ENCODE assay signal across 9 cellular contexts in genomic region chr19:42793464-42794121, GRCh38. TPM values are rescaled to one million over a fixed set of nuclear protein-coding genes. Genes with fewer than 3 reads are reported as not detected.
DNase-seq lines count a peak whose midpoint lies in the region; TF ChIP-seq lines count a peak whose summit lies in the region.
"Not testable (repeated sequence)": the region's sequence is repeated elsewhere in the genome, so short reads cannot be mapped to it uniquely, and the experiment has no call there.
"Had no signal": no experiment of that assay in that cellular context is flagged by ENCODE, and none has a peak within 500 bp of the region (broad histone marks: within the 10 kb centered on the region; RNA-seq: fewer than 3 reads in every experiment).

No MANE protein-coding gene starts in this region.

- in situ Hi-C loops in Caki2 (cut with HindIII; ENCODE audit: low pct_unique_long_range_greater_than_20kb, low sequenced_read_pairs) = not testable (repeated sequence)

- not testable (repeated sequence) for H3K27ac ChIP-seq in HEK293 (ENCODE audit: extremely low read depth, low read depth, low read length)
- H3K27ac ChIP-seq in substantia nigra (ENCODE audit: low read depth, low read length, poor library complexity, severe bottlenecking) = peak overlapping the region; percentile 70

- intact Hi-C loops in MCF 10A (cut with micrococcal nuclease) = loop anchor here (1.0 to 10.0 kb wide), 6 partner anchors 64 to 411 kb away; partner anchors contain the start of gene PSG4

- TF ChIP-seq POLR2A in NB4 (IDR thresholded peaks at IDR 0.05; ENCODE audit: extremely low read depth, insufficient read length) = not testable (repeated sequence)

- POLR2A ChIA-PET in HEK293 (lab: Yijun Ruan, JAX); MCF 10A (lab: Yijun Ruan, JAX): not testable (repeated sequence)

- CTCF ChIA-PET in HEK293 (lab: Yijun Ruan, JAX) (interaction anchor here (0.7 to 5.3 kb wide), 20 partner anchors 18 to 525 kb away, joined by 3 to 54 read pairs (median 4); no protein-coding TSS in a partner anchor), MCF 10A (lab: Yijun Ruan, JAX) (interaction anchor here (0.7 to 6.9 kb wide), 12 partner anchors 12 to 305 kb away, joined by 3 to 54 read pairs (median 4); partner anchors contain the start of gene PSG1)

- H3K36me3 ChIP-seq in HEK293 (ENCODE audit: control insufficient read depth in 2 of 2, insufficient read depth in 1 of 2, low read length in 2 of 2) = not testable (repeated sequence)

- BruUV-seq in MCF 10A (replicated peaks; lab: Mats Ljungman, UMichigan) = not testable (repeated sequence)

- not testable (repeated sequence) for H3K9me3 ChIP-seq in HEK293 (ENCODE audit: control insufficient read depth, insufficient read depth, low read depth, low read length)

- H3K27ac Mint-ChIP-seq in MCF 10A (ENCODE audit: low read depth, unreplicated experiment) = not testable (repeated sequence)

- H3K4me3 Mint-ChIP-seq in MCF 10A (ENCODE audit: unreplicated experiment) = not testable (repeated sequence)

- H3K36me3 Mint-ChIP-seq in MCF 10A (ENCODE audit: insufficient read depth, unreplicated experiment) = not testable (repeated sequence)

- H3K9me3 Mint-ChIP-seq in MCF 10A (ENCODE audit: unreplicated experiment) = not testable (repeated sequence)

- not testable (repeated sequence) for H3K4me3 ChIP-seq in HEK293 (ENCODE audit: low read depth, low read length); NB4 (ENCODE audit: low read depth, low read length); fibroblast of pulmonary artery (replicated peaks; ENCODE audit: low read depth, low read length)

- H3K4me1 ChIP-seq in HEK293 (ENCODE audit: control insufficient read depth, insufficient read depth, low read length) = not testable (repeated sequence)

- H3K4me1 Mint-ChIP-seq in MCF 10A (ENCODE audit: insufficient read depth, unreplicated experiment) = not testable (repeated sequence)

- H3K27me3 Mint-ChIP-seq in MCF 10A (ENCODE audit: insufficient read depth, unreplicated experiment) = not testable (repeated sequence)

- peak; percentile 70 for DNase-seq in Caki2 (ENCODE audit: low read depth)
- DNase-seq in NB4 (ENCODE audit: low read depth) = peak; percentile 9
- DNase-seq in RPMI8226 = peak; percentile 26
- peak; percentile 80 for DNase-seq in MCF 10A (ENCODE audit: unreplicated experiment)
- DNase-seq in fibroblast of pulmonary artery (ENCODE audit: low read depth) = peak; percentile 88
- peak; percentile 77 for DNase-seq in kidney tubule cell (ENCODE audit: low spot score)
- peak in 4 of 49 donors; percentile 4 to 32 (median 10) for DNase-seq in substantia nigra (lab: John Stamatoyannopoulos, UW)

- TF ChIP-seq CTCF in HEK293 (tag by site-specific recombination; IDR thresholded peaks at IDR 0.05) (peak; percentile 93), MCF 10A (IDR thresholded peaks at IDR 0.05; ENCODE audit: unreplicated experiment) (peak; percentile 76), fibroblast of pulmonary artery (IDR thresholded peaks at IDR 0.05; ENCODE audit: low read length, missing control alignments) (peak; percentile 57)
- not testable (repeated sequence) for TF ChIP-seq CTCF in NB4 (IDR thresholded peaks at IDR 0.05; ENCODE audit: low read depth, low read length)

TF ChIP-seq in HEK293, 187 proteins besides CTCF, POLR2A, EP300 and RAD21:
- 0 out of 2 replicates have a peak, but pooled peaks have one; percentile 20 for TF ChIP-seq ZBTB21 (tag by site-specific recombination; IDR thresholded peaks at IDR 0.05)
- 0 out of 2 replicates have a peak, but pooled peaks have one; percentile 23 for TF ChIP-seq KLF8 (tag by site-specific recombination; IDR thresholded peaks at IDR 0.05)
- TF ChIP-seq ZFP37 (tag by site-specific recombination; IDR thresholded peaks at IDR 0.05) = 0 out of 2 replicates have a peak, but pooled peaks have one; percentile 54
- peak; percentile 66 for TF ChIP-seq PRDM1 (tag by site-specific recombination; IDR thresholded peaks at IDR 0.05)
- peak; percentile 90 for TF ChIP-seq ZNF654 (tag by site-specific recombination; IDR thresholded peaks at IDR 0.05; ENCODE audit: low read depth)
- 0 out of 2 replicates have a peak, but pooled peaks have one; percentile 17 for TF ChIP-seq ZNF660 (tag by site-specific recombination; IDR thresholded peaks at IDR 0.05)

RNA-seq across cellular contexts. Expression of gene PSG8, which starts 28.1 kb away (rescaled TPM):
- not detected in 2 replicates for total RNA-seq in Caki2 (2014; rRNA removed; shearing (Covaris generic); ENCODE audit: low replicate concordance)
- total RNA-seq in MCF 10A (2022) = not detected in 2 replicates
- total RNA-seq: activated T-helper 1 cell treated with anti-CD3 and anti-CD28 coated beads, Interleukin-12 subunit alpha, Interleukin-12 subunit beta, Interleukin-2, Interleukin-4 antibody, amounts not matched to agents 30 ng/mL and 10 ng/mL and 1 ng/mL, durations not matched to agents 14 hours and 24 hours and 36 hours had no signal

RNA-seq across cellular contexts. Expression of gene PSG3, which starts 53.3 kb away (rescaled TPM):
- total RNA-seq in Caki2 (2014; rRNA removed; shearing (Covaris generic); ENCODE audit: low replicate concordance) = not detected in 2 replicates
- total RNA-seq in MCF 10A (2022) = not detected in 2 replicates
- total RNA-seq: activated T-helper 1 cell treated with anti-CD3 and anti-CD28 coated beads, Interleukin-12 subunit alpha, Interleukin-12 subunit beta, Interleukin-2, Interleukin-4 antibody, amounts not matched to agents 30 ng/mL and 10 ng/mL and 1 ng/mL, durations not matched to agents 14 hours and 24 hours and 36 hours had no signal
